Comparison of ENCODE assay signal across 8 cellular contexts in the genomic region with DNA sequence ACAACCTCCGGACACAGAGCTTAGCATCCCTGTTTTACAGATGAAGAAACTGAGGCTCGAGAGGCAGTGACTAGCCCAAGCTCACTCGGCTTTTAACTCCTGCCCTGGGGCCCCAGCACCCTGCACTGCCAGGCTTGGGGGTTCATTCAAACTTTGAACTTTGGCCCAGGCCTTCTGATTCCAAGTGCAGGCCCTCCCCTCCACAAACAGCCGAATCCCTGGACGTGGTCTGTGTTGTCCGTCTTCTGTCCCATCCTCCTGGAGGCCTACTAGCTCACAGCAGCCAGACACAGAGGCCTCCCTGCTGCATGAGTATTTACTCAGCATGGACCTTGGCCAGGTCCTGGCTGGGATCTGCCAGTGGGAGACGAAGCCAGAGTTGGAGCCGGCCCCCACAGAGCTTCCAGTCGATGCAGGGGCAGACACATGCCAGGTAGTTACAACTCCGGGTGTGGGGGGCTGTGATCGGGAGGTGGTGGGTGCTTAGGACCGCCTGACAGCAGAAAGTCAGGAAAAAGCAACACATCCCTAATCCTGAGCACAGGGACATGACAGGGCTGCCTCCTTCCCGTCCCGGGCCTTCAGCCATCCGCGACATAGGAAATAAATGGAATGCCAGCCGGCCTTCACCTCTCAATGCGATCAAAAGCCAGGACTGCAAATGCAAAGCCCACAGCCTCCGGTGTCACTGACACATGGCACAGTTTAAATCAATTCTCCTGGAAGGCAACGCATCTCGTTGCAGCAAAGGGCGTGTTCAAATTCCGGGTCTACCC. TPM values are rescaled to one million over a fixed set of nuclear protein-coding genes. Genes with fewer than 3 reads are reported as not detected.
A peak's percentile ranks its signal among the peaks of the same experiment; 100 is the strongest.
DNase-seq lines count a peak whose midpoint lies in the region; ATAC-seq and TF ChIP-seq lines count a peak whose summit lies in the region.

No MANE protein-coding gene starts in this region.

- H3K36me3 Mint-ChIP-seq in GM23338 (ENCODE audit: low read depth) = no peaks in the 10 kb centered on the region; the same call in 2 of the 3 replicates
- peaks cover 13% of the 10 kb centered on the region for H3K36me3 Mint-ChIP-seq in activated naive CD8-positive, alpha-beta T cell treated with anti-CD3 and anti-CD28 coated beads for 36 hours

- H3K4me1 Mint-ChIP-seq in GM23338 = peaks cover 35% of the 10 kb centered on the region
- peaks cover 88% of the 10 kb centered on the region for H3K4me1 Mint-ChIP-seq in activated naive CD8-positive, alpha-beta T cell treated with anti-CD3 and anti-CD28 coated beads for 36 hours

- intact Hi-C loops in left ventricle myocardium inferior (cut with micrococcal nuclease) = no loop called here

- no peaks in the 10 kb centered on the region for H3K9me2 ChIP-seq in GM23338 (ENCODE audit: insufficient read depth)

- H3K27ac ChIP-seq in GM23338 (ENCODE audit: low read depth) = peak overlapping the region; percentile 81
- peak overlapping the region; percentile 91 for H3K27ac ChIP-seq in left ventricle myocardium inferior (replicated peaks)

- H3K27me3 Mint-ChIP-seq in GM23338 (ENCODE audit: insufficient read depth, low read depth, poor library complexity) = peaks cover 27% of the 10 kb centered on the region
- no peaks in the 10 kb centered on the region for H3K27me3 Mint-ChIP-seq in activated naive CD8-positive, alpha-beta T cell treated with anti-CD3 and anti-CD28 coated beads for 36 hours

- H3K9me3 ChIP-seq in left ventricle myocardium inferior (replicated peaks) = no peaks in the 10 kb centered on the region

- no peak for TF ChIP-seq CTCF in GM23338 (conservative IDR thresholded peaks at IDR 0.05; ENCODE audit: low read depth in 2 of 2)
- TF ChIP-seq CTCF in left ventricle myocardium inferior (IDR thresholded peaks at IDR 0.05; ENCODE audit: borderline replicate concordance) = no peak

- peaks cover 9% of the 10 kb centered on the region for H4K20me1 ChIP-seq in GM23338 (replicated peaks; ENCODE audit: insufficient read depth)

- no peaks in the 10 kb centered on the region; the same call in 1 of the 2 replicates for H3K79me2 ChIP-seq in GM23338 (replicated peaks; ENCODE audit: insufficient read depth)

- H3K27ac Mint-ChIP-seq in GM23338 = peak overlapping the region; percentile 94
- H3K27ac Mint-ChIP-seq in activated naive CD8-positive, alpha-beta T cell treated with anti-CD3 and anti-CD28 coated beads for 36 hours = peak overlapping the region; percentile 95

- H3F3A ChIP-seq in GM23338 (replicated peaks; ENCODE audit: low read depth) = no peaks in the 10 kb centered on the region

- H2AFZ ChIP-seq in GM23338 = no peak overlapping the region

- ATAC-seq in GM23338 (peak; percentile 17), GM18907 (IDR thresholded peaks at IDR 0.05; ENCODE audit: unreplicated experiment) (no peak)

- H3K36me3 ChIP-seq in GM23338 (ENCODE audit: insufficient read depth) = no peaks in the 10 kb centered on the region
- no peaks in the 10 kb centered on the region for H3K36me3 ChIP-seq in left ventricle myocardium inferior

- DNase-seq in GM23338 (ENCODE audit: low spot score) (peak; percentile 24), left ventricle myocardium inferior (peak; percentile 53), skeletal muscle cell (ENCODE audit: low read depth) (no peak), NCI-H1436 (lab: John Stamatoyannopoulos, UW) (no peak), ureter (ENCODE audit: low spot score) (no peak), NCI-H524 (lab: John Stamatoyannopoulos, UW) (no peak)
- no peak for DNase-seq in activated naive CD8-positive, alpha-beta T cell treated with anti-CD3 and anti-CD28 coated beads for 36 hours

- H3K4me2 ChIP-seq in GM23338 = peak overlapping the region; percentile 65; the same call in 1 of the 2 replicates

- H3K4me1 ChIP-seq in GM23338 (ENCODE audit: insufficient read depth) (peaks cover 30% of the 10 kb centered on the region), left ventricle myocardium inferior (peaks cover 89% of the 10 kb centered on the region)

- H3K4me3 ChIP-seq in GM23338 (no peak overlapping the region), left ventricle myocardium inferior (peak overlapping the region; percentile 62), skeletal muscle cell (ENCODE audit: low read depth, low read length) (peak overlapping the region; percentile 30)

- H3K4me3 Mint-ChIP-seq in GM23338 = peak overlapping the region; percentile 59; the same call in 1 of the 3 replicates
- H3K4me3 Mint-ChIP-seq in activated naive CD8-positive, alpha-beta T cell treated with anti-CD3 and anti-CD28 coated beads for 36 hours = peak overlapping the region; percentile 78

- peaks cover under 1% of the 10 kb centered on the region; the same call in 2 of the 3 replicates for H3K9me3 Mint-ChIP-seq in GM23338
- H3K9me3 Mint-ChIP-seq in activated naive CD8-positive, alpha-beta T cell treated with anti-CD3 and anti-CD28 coated beads for 36 hours = no peaks in the 10 kb centered on the region

- H3K27me3 ChIP-seq in GM23338 (ENCODE audit: insufficient read depth) (peaks cover under 1% of the 10 kb centered on the region; the same call in 1 of the 2 replicates), left ventricle myocardium inferior (ENCODE audit: low read depth) (no peaks in the 10 kb centered on the region)

TF ChIP-seq in GM23338, 12 proteins besides CTCF, POLR2A, EP300 and RAD21 (continues in another document):
- TF ChIP-seq, protein P1, sequence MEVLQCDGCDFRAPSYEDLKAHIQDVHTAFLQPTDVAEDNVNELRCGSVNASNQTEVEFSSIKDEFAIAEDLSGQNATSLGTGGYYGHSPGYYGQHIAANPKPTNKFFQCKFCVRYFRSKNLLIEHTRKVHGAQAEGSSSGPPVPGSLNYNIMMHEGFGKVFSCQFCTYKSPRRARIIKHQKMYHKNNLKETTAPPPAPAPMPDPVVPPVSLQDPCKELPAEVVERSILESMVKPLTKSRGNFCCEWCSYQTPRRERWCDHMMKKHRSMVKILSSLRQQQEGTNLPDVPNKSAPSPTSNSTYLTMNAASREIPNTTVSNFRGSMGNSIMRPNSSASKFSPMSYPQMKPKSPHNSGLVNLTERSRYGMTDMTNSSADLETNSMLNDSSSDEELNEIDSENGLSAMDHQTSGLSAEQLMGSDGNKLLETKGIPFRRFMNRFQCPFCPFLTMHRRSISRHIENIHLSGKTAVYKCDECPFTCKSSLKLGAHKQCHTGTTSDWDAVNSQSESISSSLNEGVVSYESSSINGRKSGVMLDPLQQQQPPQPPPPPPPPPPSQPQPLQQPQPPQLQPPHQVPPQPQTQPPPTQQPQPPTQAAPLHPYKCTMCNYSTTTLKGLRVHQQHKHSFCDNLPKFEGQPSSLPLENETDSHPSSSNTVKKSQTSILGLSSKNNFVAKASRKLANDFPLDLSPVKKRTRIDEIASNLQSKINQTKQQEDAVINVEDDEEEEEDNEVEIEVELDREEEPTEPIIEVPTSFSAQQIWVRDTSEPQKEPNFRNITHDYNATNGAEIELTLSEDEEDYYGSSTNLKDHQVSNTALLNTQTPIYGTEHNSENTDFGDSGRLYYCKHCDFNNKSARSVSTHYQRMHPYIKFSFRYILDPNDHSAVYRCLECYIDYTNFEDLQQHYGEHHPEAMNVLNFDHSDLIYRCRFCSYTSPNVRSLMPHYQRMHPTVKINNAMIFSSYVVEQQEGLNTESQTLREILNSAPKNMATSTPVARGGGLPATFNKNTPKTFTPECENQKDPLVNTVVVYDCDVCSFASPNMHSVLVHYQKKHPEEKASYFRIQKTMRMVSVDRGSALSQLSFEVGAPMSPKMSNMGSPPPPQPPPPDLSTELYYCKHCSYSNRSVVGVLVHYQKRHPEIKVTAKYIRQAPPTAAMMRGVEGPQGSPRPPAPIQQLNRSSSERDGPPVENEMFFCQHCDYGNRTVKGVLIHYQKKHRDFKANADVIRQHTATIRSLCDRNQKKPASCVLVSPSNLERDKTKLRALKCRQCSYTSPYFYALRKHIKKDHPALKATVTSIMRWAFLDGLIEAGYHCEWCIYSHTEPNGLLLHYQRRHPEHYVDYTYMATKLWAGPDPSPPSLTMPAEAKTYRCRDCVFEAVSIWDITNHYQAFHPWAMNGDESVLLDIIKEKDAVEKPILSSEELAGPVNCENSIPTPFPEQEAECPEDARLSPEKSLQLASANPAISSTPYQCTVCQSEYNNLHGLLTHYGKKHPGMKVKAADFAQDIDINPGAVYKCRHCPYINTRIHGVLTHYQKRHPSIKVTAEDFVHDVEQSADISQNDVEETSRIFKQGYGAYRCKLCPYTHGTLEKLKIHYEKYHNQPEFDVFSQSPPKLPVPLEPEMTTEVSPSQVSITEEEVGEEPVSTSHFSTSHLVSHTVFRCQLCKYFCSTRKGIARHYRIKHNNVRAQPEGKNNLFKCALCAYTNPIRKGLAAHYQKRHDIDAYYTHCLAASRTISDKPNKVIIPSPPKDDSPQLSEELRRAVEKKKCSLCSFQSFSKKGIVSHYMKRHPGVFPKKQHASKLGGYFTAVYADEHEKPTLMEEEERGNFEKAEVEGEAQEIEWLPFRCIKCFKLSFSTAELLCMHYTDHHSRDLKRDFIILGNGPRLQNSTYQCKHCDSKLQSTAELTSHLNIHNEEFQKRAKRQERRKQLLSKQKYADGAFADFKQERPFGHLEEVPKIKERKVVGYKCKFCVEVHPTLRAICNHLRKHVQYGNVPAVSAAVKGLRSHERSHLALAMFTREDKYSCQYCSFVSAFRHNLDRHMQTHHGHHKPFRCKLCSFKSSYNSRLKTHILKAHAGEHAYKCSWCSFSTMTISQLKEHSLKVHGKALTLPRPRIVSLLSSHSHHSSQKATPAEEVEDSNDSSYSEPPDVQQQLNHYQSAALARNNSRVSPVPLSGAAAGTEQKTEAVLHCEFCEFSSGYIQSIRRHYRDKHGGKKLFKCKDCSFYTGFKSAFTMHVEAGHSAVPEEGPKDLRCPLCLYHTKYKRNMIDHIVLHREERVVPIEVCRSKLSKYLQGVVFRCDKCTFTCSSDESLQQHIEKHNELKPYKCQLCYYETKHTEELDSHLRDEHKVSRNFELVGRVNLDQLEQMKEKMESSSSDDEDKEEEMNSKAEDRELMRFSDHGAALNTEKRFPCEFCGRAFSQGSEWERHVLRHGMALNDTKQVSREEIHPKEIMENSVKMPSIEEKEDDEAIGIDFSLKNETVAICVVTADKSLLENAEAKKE (CRISPR knock-in tag; IDR thresholded peaks at IDR 0.05) = no peak
- TF ChIP-seq EZH2 (IDR thresholded peaks at IDR 0.05; ENCODE audit: low read depth, unreplicated experiment) = no peak
- no peak for TF ChIP-seq STAT1 (IDR thresholded peaks at IDR 0.05; ENCODE audit: unreplicated experiment)
- no peak for TF ChIP-seq ZNF331 (CRISPR knock-in tag; IDR thresholded peaks at IDR 0.05; ENCODE audit: low read depth)
- no peak for TF ChIP-seq POLR2AphosphoS5 (IDR thresholded peaks at IDR 0.05; ENCODE audit: low read depth)

RNA-seq across cellular contexts. Expression of a gene that starts 7.4 kb away (rescaled TPM):
- total RNA-seq in GM23338 (2014; rRNA removed; shearing (Covaris generic)) = 7.5 and 13.2 TPM in 2 replicates
- polyA plus RNA-seq in GM23338 (2016; fragmentation: Nextera tagmentation; extraction: Ambion mirVana) = 0.71 and 1.5 TPM in 2 replicates
- 10 to 100 TPM; 21.4 to 21.7 TPM for total RNA-seq in activated naive CD8-positive, alpha-beta T cell treated with anti-CD3 and anti-CD28 coated beads for 36 hours
- total RNA-seq in left ventricle myocardium inferior (3.3 TPM), ureter (15.0 TPM)

RNA-seq across cellular contexts. Expression of a gene that starts 46.7 kb away (rescaled TPM):
- 33.8 and 36.9 TPM in 2 replicates for total RNA-seq in GM23338 (2014; rRNA removed; shearing (Covaris generic))
- 11.3 and 13.5 TPM in 2 replicates for polyA plus RNA-seq in GM23338 (2016; fragmentation: Nextera tagmentation; extraction: Ambion mirVana)
- 1 to 10 TPM; 3.9 to 4.7 TPM for total RNA-seq in activated naive CD8-positive, alpha-beta T cell treated with anti-CD3 and anti-CD28 coated beads for 36 hours
- 35.9 TPM for total RNA-seq in left ventricle myocardium inferior
- total RNA-seq in ureter = 74.4 TPM

Comparison
In these comparisons a context has a peak if more than half of its experiments do, and no peak if none do; other contexts are left out.
1. DNase-seq: peak in GM23338 (single experiment) and left ventricle myocardium inferior (single experiment); none in activated naive CD8-positive, alpha-beta T cell treated with anti-CD3 and anti-CD28 coated beads for 36 hours (single experiment), skeletal muscle cell (single experiment), NCI-H1436 (single experiment), ureter (single experiment) and NCI-H524 (0 of 2).